ENCODE assay signal across 28 cellular contexts in genomic region chr1:24077278-24077978, GRCh38. TPM values are rescaled to one million over a fixed set of nuclear protein-coding genes. Genes with fewer than 3 reads are reported as not detected.
"Had no signal": no experiment of that assay in that cellular context is flagged by ENCODE, and none has a peak within 500 bp of the region (broad histone marks: within the 10 kb centered on the region; RNA-seq: fewer than 3 reads in every experiment).

No MANE protein-coding gene starts in this region.

- H3K36me3 Mint-ChIP-seq: activated naive CD4-positive, alpha-beta T cell treated with anti-CD3 and anti-CD28 coated beads, Interleukin-2, amount 50 U/mL, for 24 hours; mesothelial cell of epicardium; naive thymus-derived CD8-positive, alpha-beta T cell; stimulated activated naive B cell treated with anti-CD40 and anti-IgM and Interleukin-4, amounts not matched to agents 10 μg/mL and 1 μg/mL and 100 μg/mL, for 72 hours; T-cell; type B pancreatic cell had no signal

- H3K36me3 ChIP-seq: colonic mucosa, pancreas had no signal

- H3K4me2 ChIP-seq: smooth muscle cell had no signal

- H3K4me1 ChIP-seq: colonic mucosa, pancreas, testis had no signal

- H3K27me3 Mint-ChIP-seq: activated CD4-positive, alpha-beta T cell treated with anti-CD3 and anti-CD28 coated beads, Interleukin-2, amount 10 ng/mL, durations not matched to agents 24 days and 14 days; activated naive CD4-positive, alpha-beta T cell treated with anti-CD3 and anti-CD28 coated beads, Interleukin-2, amount 50 U/mL, for 24 hours; T-cell; type B pancreatic cell had no signal

- H3K27ac Mint-ChIP-seq: activated CD4-positive, alpha-beta T cell treated with anti-CD3 and anti-CD28 coated beads, Interleukin-2, amount 10 ng/mL, durations not matched to agents 24 days and 14 days; activated CD8-positive, alpha-beta T cell treated with anti-CD3 and anti-CD28 coated beads, Interleukin-2, amount 10 ng/mL, durations not matched to agents 7 days and 5 days; activated naive CD4-positive, alpha-beta T cell treated with anti-CD3 and anti-CD28 coated beads, Interleukin-2, amount 50 U/mL, for 24 hours; effector memory CD8-positive, alpha-beta T cell; mesothelial cell of epicardium; naive thymus-derived CD8-positive, alpha-beta T cell; stimulated activated naive B cell treated with anti-CD40 and anti-IgM and Interleukin-4, amounts not matched to agents 10 μg/mL and 1 μg/mL and 100 μg/mL, for 72 hours; T-cell; T-helper 2 cell treated with Interferon-gamma antibody and Interleukin-4, amounts not matched to agents 5 μg/mL and 100 μg/mL, for 36 hours; type B pancreatic cell had no signal

- H3K27ac ChIP-seq: body of pancreas, colonic mucosa, dorsolateral prefrontal cortex, pancreas, testis, VCaP had no signal

- DNase-seq: activated CD4-positive, alpha-beta T cell treated with anti-CD3 and anti-CD28 coated beads, Interleukin-2, amount 10 ng/mL, durations not matched to agents 24 days and 14 days; activated CD8-positive, alpha-beta T cell treated with anti-CD3 and anti-CD28 coated beads, Interleukin-2, amount 10 ng/mL, durations not matched to agents 7 days and 5 days; activated gamma-delta T cell treated with Interleukin-2 at 50 U/mL for 16 hours; anterior cingulate cortex; body of pancreas; caudate nucleus; colonic mucosa; dorsolateral prefrontal cortex; effector memory CD8-positive, alpha-beta T cell; islet precursor cell; naive thymus-derived CD8-positive, alpha-beta T cell; pancreas; stimulated activated CD4-positive, alpha-beta T cell treated with anti-CD3 and anti-CD28 coated beads, Interleukin-15, amount 100 ng/mL, for 24 hours; stimulated activated CD8-positive, alpha-beta memory T cell treated with anti-CD3 and anti-CD28 coated beads, Interleukin-4, amount 100 ng/mL, for 48 hours; stimulated activated naive B cell treated with anti-CD40 and anti-IgM and Interleukin-4, amounts not matched to agents 10 μg/mL and 1 μg/mL and 100 μg/mL, for 72 hours; T-cell; testis had no signal

- H3K4me3 ChIP-seq: body of pancreas, colonic mucosa, dorsolateral prefrontal cortex, esophagus muscularis mucosa, pancreas, smooth muscle cell, testis had no signal

- H3K4me3 Mint-ChIP-seq: activated CD4-positive, alpha-beta T cell treated with anti-CD3 and anti-CD28 coated beads, Interleukin-2, amount 10 ng/mL, durations not matched to agents 24 days and 14 days; activated CD8-positive, alpha-beta T cell treated with anti-CD3 and anti-CD28 coated beads, Interleukin-2, amount 10 ng/mL, durations not matched to agents 7 days and 5 days; activated naive CD4-positive, alpha-beta T cell treated with anti-CD3 and anti-CD28 coated beads, Interleukin-2, amount 50 U/mL, for 24 hours; effector memory CD8-positive, alpha-beta T cell; mesothelial cell of epicardium; naive thymus-derived CD8-positive, alpha-beta T cell; stimulated activated naive B cell treated with anti-CD40 and anti-IgM and Interleukin-4, amounts not matched to agents 10 μg/mL and 1 μg/mL and 100 μg/mL, for 72 hours; T-cell; T-helper 2 cell treated with Interferon-gamma antibody and Interleukin-4, amounts not matched to agents 5 μg/mL and 100 μg/mL, for 36 hours; type B pancreatic cell had no signal

- H3K9me3 Mint-ChIP-seq: activated CD4-positive, alpha-beta T cell treated with anti-CD3 and anti-CD28 coated beads, Interleukin-2, amount 10 ng/mL, durations not matched to agents 24 days and 14 days; activated naive CD4-positive, alpha-beta T cell treated with anti-CD3 and anti-CD28 coated beads, Interleukin-2, amount 50 U/mL, for 24 hours; effector memory CD8-positive, alpha-beta T cell; mesothelial cell of epicardium; naive thymus-derived CD8-positive, alpha-beta T cell; stimulated activated naive B cell treated with anti-CD40 and anti-IgM and Interleukin-4, amounts not matched to agents 10 μg/mL and 1 μg/mL and 100 μg/mL, for 72 hours; T-cell; T-helper 2 cell treated with Interferon-gamma antibody and Interleukin-4, amounts not matched to agents 5 μg/mL and 100 μg/mL, for 36 hours; type B pancreatic cell had no signal

- ATAC-seq: activated CD4-positive, CD25-positive, alpha-beta regulatory T cell treated with anti-CD3 and anti-CD28 coated beads, Interleukin-2, amount 50 U/mL, for 24 hours; activated CD8-positive, alpha-beta T cell treated with anti-CD3 and anti-CD28 coated beads, Interleukin-2, amount 10 ng/mL, durations not matched to agents 7 days and 5 days; body of pancreas; effector memory CD8-positive, alpha-beta T cell; naive thymus-derived CD8-positive, alpha-beta T cell; pancreas; sciatic nerve; stimulated activated naive B cell treated with anti-CD40 and anti-IgM and Interleukin-4, amounts not matched to agents 10 μg/mL and 1 μg/mL and 100 μg/mL, for 72 hours; T-cell had no signal

- H3K4me1 Mint-ChIP-seq: activated CD4-positive, alpha-beta T cell treated with anti-CD3 and anti-CD28 coated beads, Interleukin-2, amount 10 ng/mL, durations not matched to agents 24 days and 14 days; activated naive CD4-positive, alpha-beta T cell treated with anti-CD3 and anti-CD28 coated beads, Interleukin-2, amount 50 U/mL, for 24 hours; naive thymus-derived CD8-positive, alpha-beta T cell; stimulated activated naive B cell treated with anti-CD40 and anti-IgM and Interleukin-4, amounts not matched to agents 10 μg/mL and 1 μg/mL and 100 μg/mL, for 72 hours; T-cell had no signal

- H3K9me3 ChIP-seq: body of pancreas, colonic mucosa, esophagus muscularis mucosa, pancreas, testis had no signal

- H3K27me3 ChIP-seq: body of pancreas, colonic mucosa, dorsolateral prefrontal cortex, esophagus muscularis mucosa, pancreas, testis had no signal

RNA-seq across cellular contexts. Expression of gene MYOM3, which starts 34.5 kb away (rescaled TPM):
- total RNA-seq: activated CD4-positive, alpha-beta T cell treated with anti-CD3 and anti-CD28 coated beads, Interleukin-2, amount 10 ng/mL, durations not matched to agents 24 days and 14 days; activated CD8-positive, alpha-beta T cell treated with anti-CD3 and anti-CD28 coated beads, Interleukin-2, amount 10 ng/mL, durations not matched to agents 7 days and 5 days; frontal cortex; lung microvascular endothelial cell; naive thymus-derived CD8-positive, alpha-beta T cell; T-cell had no signal
- polyA plus RNA-seq: naive thymus-derived CD8-positive, alpha-beta T cell had no signal
